Comparison of ENCODE assay signal across 8 cellular contexts in the genomic region with DNA sequence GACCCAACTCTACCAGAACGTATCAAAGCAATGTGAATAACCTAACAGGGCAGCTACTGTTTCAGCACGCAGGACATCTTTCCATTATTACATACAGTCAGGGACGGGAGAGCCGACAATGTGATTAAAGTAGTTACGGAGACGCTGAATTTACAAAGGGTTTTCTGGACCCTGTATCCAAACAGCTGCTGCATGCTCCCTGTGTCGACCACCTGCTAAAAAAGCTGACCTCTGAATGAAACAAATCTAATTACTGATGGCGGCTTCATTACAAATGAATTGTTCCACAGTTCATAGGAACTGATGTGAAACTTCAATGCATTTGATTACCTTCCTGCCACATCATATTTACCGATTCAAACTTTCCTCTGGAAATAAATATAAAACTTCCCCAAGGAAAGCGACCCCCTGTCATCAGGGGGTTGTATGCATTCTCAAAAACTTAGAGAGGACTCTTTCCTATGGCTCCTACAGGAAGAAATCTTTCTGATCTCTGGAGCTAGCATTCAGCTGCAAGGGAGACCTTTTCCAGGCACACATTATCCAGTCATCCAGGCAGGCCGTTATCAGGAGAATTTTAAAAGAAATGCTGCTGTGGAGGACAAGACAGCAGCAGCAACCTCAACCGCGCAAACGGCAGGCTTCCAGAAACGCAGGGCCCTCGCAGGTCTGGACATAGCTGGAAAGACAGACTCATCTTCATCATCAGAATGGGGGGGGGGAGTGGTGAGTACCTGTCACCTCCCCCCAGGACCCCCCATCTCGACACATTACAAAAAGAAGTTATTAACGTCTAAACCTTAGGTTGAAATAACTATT. TPM values are rescaled to one million over a fixed set of nuclear protein-coding genes. Genes with fewer than 3 reads are reported as not detected.
DNase-seq lines count a peak whose midpoint lies in the region; FAIRE-seq and TF ChIP-seq lines count a peak whose summit lies in the region.

No MANE protein-coding gene starts in this region.

- peaks cover 8% of the 10 kb centered on the region for H3K27me3 ChIP-seq in CD4-positive, alpha-beta memory T cell (ENCODE audit: insufficient read depth, low read length)
- H3K27me3 ChIP-seq in Peyer's patch: no peaks in the 10 kb centered on the region

- intact Hi-C loops in CD4-positive, alpha-beta memory T cell (cut with micrococcal nuclease): loop anchor here (10.0 kb wide), 1 partner anchor 1398 kb away; no protein-coding TSS in a partner anchor
- intact Hi-C loops in posterior cingulate gyrus (cut with DNase I): loop anchor here (2.0 to 5.0 kb wide), 3 partner anchors 450 to 1962 kb away; no protein-coding TSS in a partner anchor

- CTCF ChIA-PET in CD4-positive, alpha-beta memory T cell (lab: Charles Lee; ENCODE audit: partially characterized antibody): no interaction called here

- no peak for DNase-seq in CD4-positive, alpha-beta memory T cell
- DNase-seq in Peyer's patch (peak in 1 of 3 donors; percentile 58), fibroblast of pulmonary artery (ENCODE audit: low read depth) (peak; percentile 38), posterior cingulate gyrus (peak in 6 of 10 donors; percentile 27 to 89 (median 58)), NCI-H2196 (lab: John Stamatoyannopoulos, UW; ENCODE audit: unreplicated experiment) (no peak), GM19239 (ENCODE audit: insufficient read length, low spot score) (no peak), NCI-H510A (lab: John Stamatoyannopoulos, UW) (no peak)
- no peak for DNase-seq in activated naive CD4-positive, alpha-beta T cell treated with Interleukin-2 at 50 U/mL for 16 hours

- TF ChIP-seq CTCF in Peyer's patch (IDR thresholded peaks at IDR 0.05) (no peak), fibroblast of pulmonary artery (IDR thresholded peaks at IDR 0.05; ENCODE audit: low read length, missing control alignments) (no peak)

- H3K9me3 ChIP-seq in CD4-positive, alpha-beta memory T cell (ENCODE audit: control insufficient read depth in 1 of 2, low read length in 2 of 2): no peaks in the 10 kb centered on the region
- no peaks in the 10 kb centered on the region for H3K9me3 ChIP-seq in Peyer's patch

- peaks cover 0 to 4% of the 10 kb centered on the region in 2 donors for H3K36me3 Mint-ChIP-seq in CD4-positive, alpha-beta memory T cell

- H3K4me3 Mint-ChIP-seq in CD4-positive, alpha-beta memory T cell: peak overlapping the region in 5 of 8 donors; percentile 55 to 73 (median 59)

- peak overlapping the region in 2 of 7 donors; percentile 70 to 73 for H3K27ac Mint-ChIP-seq in CD4-positive, alpha-beta memory T cell

- H3K4me1 ChIP-seq in CD4-positive, alpha-beta memory T cell (ENCODE audit: insufficient read depth, low read length): peaks cover 24% of the 10 kb centered on the region
- peaks cover 0 to 13% (median 12%) of the 10 kb centered on the region in 4 donors for H3K4me1 ChIP-seq in Peyer's patch

- H3K36me3 ChIP-seq in CD4-positive, alpha-beta memory T cell (ENCODE audit: insufficient read depth, low read length): no peaks in the 10 kb centered on the region
- no peaks in the 10 kb centered on the region for H3K36me3 ChIP-seq in Peyer's patch

- POLR2A ChIA-PET in CD4-positive, alpha-beta memory T cell (lab: Charles Lee; ENCODE audit: partially characterized antibody): interaction anchor here (5.9 kb wide), 1 partner anchor 35 kb away, joined by 61 read pairs; the partner anchor contains the start of gene ARGLU1

- H3K9me3 Mint-ChIP-seq in CD4-positive, alpha-beta memory T cell: no peaks in the 10 kb centered on the region

- H3K4me3 ChIP-seq in CD4-positive, alpha-beta memory T cell (ENCODE audit: low read length in 2 of 2): no peak overlapping the region
- H3K4me3 ChIP-seq in Peyer's patch: peak overlapping the region in 3 of 4 donors; percentile 49 to 88 (median 79)
- peak overlapping the region; percentile 77 for H3K4me3 ChIP-seq in fibroblast of pulmonary artery (replicated peaks; ENCODE audit: low read depth, low read length)

- peaks cover 11 to 21% (median 19%) of the 10 kb centered on the region in 4 donors for H3K4me1 Mint-ChIP-seq in CD4-positive, alpha-beta memory T cell

- FAIRE-seq in GM19239 (lab: Jason Lieb, UNC): no peak

- H3K27me3 Mint-ChIP-seq in CD4-positive, alpha-beta memory T cell: peaks cover 19 to 42% of the 10 kb centered on the region in 2 donors

- no peak for TF ChIP-seq POLR2A in Peyer's patch (IDR thresholded peaks at IDR 0.05)

- no peak overlapping the region for H3K27ac ChIP-seq in CD4-positive, alpha-beta memory T cell (ENCODE audit: low read depth, low read length)
- H3K27ac ChIP-seq in Peyer's patch: peak overlapping the region in 2 of 4 donors; percentile 19 to 89

RNA-seq across cellular contexts. Expression of gene EFNB2, which starts 3.1 kb away (rescaled TPM):
- total RNA-seq in CD4-positive, alpha-beta memory T cell: under 1 TPM; 0.25 to 0.38 TPM
- polyA plus RNA-seq in CD4-positive, alpha-beta memory T cell: under 1 TPM in 1 of 2 donors, not detected in 1; 0.05 TPM
- 10 to 100 TPM in 3 of 4 donors, 1 to 10 TPM in 1; 5.8 to 38.9 (median 30.2) TPM for total RNA-seq in Peyer's patch

RNA-seq across cellular contexts. Expression of gene ARGLU1, which starts 35.6 kb away (rescaled TPM):
- 100 to 1,000 TPM; 229 to 252 TPM for total RNA-seq in CD4-positive, alpha-beta memory T cell
- polyA plus RNA-seq in CD4-positive, alpha-beta memory T cell: 10 to 100 TPM; 35.4 to 37.7 TPM
- 100 to 1,000 TPM in 3 of 4 donors, 10 to 100 TPM in 1; 95.4 to 233 (median 126) TPM for total RNA-seq in Peyer's patch

Comparison
In these comparisons a context has a peak if more than half of its experiments do, and no peak if none do; other contexts are left out.
1. DNase-seq: peak in fibroblast of pulmonary artery (single experiment) and posterior cingulate gyrus (6 of 10); none in CD4-positive, alpha-beta memory T cell (0 of 5), NCI-H2196 (single experiment), GM19239 (single experiment), activated naive CD4-positive, alpha-beta T cell treated with Interleukin-2 at 50 U/mL for 16 hours (single experiment) and NCI-H510A (single experiment).
2. H3K4me3 ChIP-seq: peak in Peyer's patch (3 of 4) and fibroblast of pulmonary artery (single experiment); none in CD4-positive, alpha-beta memory T cell (0 of 2).
3. RNA of gene EFNB2, which starts 3.1 kb away (total RNA-seq): 5.8 to 38.9 TPM in Peyer's patch; 0.25 to 0.38 TPM in CD4-positive, alpha-beta memory T cell; every median in the first group is over 4 times any median in the second.